ENCODE assay signal across 8 cellular contexts in the genomic region with DNA sequence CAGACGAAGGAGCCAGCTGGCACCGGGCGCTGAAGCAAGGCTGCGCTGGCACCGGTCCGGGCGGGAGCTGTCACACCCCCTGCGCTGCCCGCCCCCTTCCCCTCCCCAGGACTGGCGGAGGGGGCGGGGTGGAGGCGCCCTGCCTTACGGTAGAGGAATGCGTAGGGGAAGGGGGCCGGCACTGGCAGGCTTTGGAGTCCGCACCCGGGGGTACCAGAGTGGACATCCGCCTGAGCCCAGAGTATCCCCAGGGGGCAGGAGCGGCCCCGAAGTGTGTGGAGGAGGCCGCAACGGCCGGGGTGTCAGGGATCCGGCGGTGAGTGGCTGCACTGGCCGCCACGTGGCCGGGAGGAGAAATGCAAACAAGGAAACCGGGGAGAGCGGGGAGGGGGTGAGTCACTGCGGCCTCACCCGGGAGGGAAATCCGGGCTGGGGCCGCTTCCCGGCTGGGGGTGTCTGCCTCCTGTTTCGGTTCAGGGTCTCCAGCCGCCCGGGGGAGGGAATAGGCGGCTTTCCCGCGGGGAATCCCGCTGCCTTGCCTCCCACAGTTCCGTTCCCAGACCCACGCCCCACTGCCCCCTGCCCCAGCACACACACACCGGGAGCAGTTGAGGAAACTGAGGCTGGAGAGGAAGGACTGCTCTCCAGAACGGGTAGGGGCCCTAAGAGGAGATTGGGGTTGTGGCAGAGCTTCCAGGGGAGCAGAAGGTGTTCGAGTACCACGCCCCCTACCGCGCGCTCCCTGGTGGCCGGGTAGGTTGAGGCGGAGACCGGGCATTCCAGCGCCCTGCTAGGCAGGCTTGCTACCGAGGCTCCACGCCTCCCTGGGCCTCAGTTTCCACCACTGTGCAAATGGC. TPM values are rescaled to one million over a fixed set of nuclear protein-coding genes. Genes with fewer than 3 reads are reported as not detected.
A peak's percentile ranks its signal among the peaks of the same experiment; 100 is the strongest.
DNase-seq lines count a peak whose midpoint lies in the region; ATAC-seq and TF ChIP-seq lines count a peak whose summit lies in the region.

A gene with protein sequence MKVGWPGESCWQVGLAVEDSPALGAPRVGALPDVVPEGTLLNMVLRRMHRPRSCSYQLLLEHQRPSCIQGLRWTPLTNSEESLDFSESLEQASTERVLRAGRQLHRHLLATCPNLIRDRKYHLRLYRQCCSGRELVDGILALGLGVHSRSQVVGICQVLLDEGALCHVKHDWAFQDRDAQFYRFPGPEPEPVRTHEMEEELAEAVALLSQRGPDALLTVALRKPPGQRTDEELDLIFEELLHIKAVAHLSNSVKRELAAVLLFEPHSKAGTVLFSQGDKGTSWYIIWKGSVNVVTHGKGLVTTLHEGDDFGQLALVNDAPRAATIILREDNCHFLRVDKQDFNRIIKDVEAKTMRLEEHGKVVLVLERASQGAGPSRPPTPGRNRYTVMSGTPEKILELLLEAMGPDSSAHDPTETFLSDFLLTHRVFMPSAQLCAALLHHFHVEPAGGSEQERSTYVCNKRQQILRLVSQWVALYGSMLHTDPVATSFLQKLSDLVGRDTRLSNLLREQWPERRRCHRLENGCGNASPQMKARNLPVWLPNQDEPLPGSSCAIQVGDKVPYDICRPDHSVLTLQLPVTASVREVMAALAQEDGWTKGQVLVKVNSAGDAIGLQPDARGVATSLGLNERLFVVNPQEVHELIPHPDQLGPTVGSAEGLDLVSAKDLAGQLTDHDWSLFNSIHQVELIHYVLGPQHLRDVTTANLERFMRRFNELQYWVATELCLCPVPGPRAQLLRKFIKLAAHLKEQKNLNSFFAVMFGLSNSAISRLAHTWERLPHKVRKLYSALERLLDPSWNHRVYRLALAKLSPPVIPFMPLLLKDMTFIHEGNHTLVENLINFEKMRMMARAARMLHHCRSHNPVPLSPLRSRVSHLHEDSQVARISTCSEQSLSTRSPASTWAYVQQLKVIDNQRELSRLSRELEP (minus strand): TSS at position 47 of the 857 bp plus-strand sequence. CDS start 324 bp downstream, outside the sequence.

- ATAC-seq in GM21576 (IDR thresholded peaks at IDR 0.05; ENCODE audit: unreplicated experiment) (peak; percentile 36), heart left ventricle (peak; percentile 76 to 90 (median 88))

- 1 to 4% (median 1%) methylated on average over 11 to 57 of the region's 57 CpGs for WGBS in adrenal gland, 4 donors
- 2 to 8% (median 3%) methylated on average over 34 to 57 of the region's 57 CpGs for WGBS in heart left ventricle, 4 donors

- peak within 1 kb of the TSS; percentile 71 for H3K9ac ChIP-seq in Karpas-422 (ENCODE audit: low read length)

- H4K20me1 ChIP-seq in Karpas-422 (ENCODE audit: insufficient read depth, low read depth, low read length) = no peaks in the 10 kb centered on the region

- TF ChIP-seq POLR2A in adrenal gland (IDR thresholded peaks at IDR 0.05) = peak in 1 of 2 donors; percentile 12
- peak in 1 of 2 donors; percentile 7 for TF ChIP-seq POLR2A in heart left ventricle (IDR thresholded peaks at IDR 0.05)

- intact Hi-C loops in adrenal gland (cut with DNase I) (no loop called here), heart left ventricle (cut with DNase I) (loop anchor here in 5 of 10 donors (1.0 to 5.0 kb wide), 4 partner anchors 18 to 42 kb away; no protein-coding TSS in a partner anchor)

- H3K4me3 ChIP-seq in Karpas-422 (ENCODE audit: low read length) (peak within 1 kb of the TSS; percentile 70), adrenal gland (peak within 1 kb of the TSS; percentile 44 to 73 (median 52)), heart left ventricle (peak within 1 kb of the TSS; percentile 42 to 76 (median 64))

- no peak within 1 kb of the TSS for H3K27ac ChIP-seq in Karpas-422 (ENCODE audit: low read length)
- H3K27ac ChIP-seq in adrenal gland = peak within 1 kb of the TSS in 3 of 5 donors; percentile 31 to 83 (median 40)
- H3K27ac ChIP-seq in heart left ventricle = peak within 1 kb of the TSS; percentile 64 to 90 (median 82)

- TF ChIP-seq CTCF in adrenal gland (IDR thresholded peaks at IDR 0.05) (peak; percentile 13 to 57 (median 48)), heart left ventricle (IDR thresholded peaks at IDR 0.05) (peak; percentile 27 to 62 (median 50))

- H3K9me3 ChIP-seq in Karpas-422 (ENCODE audit: low read length) (no peaks in the 10 kb centered on the region), adrenal gland (replicated peaks in 1 of 3) (no peaks in the 10 kb centered on the region), heart left ventricle (no peaks in the 10 kb centered on the region)

- H3K79me2 ChIP-seq in Karpas-422 (ENCODE audit: low read length) = no peaks in the 10 kb centered on the region

- H2AFZ ChIP-seq in Karpas-422 (ENCODE audit: low read length) = peak within 1 kb of the TSS; percentile 96

- H3K4me2 ChIP-seq in Karpas-422 (ENCODE audit: low read depth, low read length, poor library complexity, severe bottlenecking) = peak within 1 kb of the TSS; percentile 86

- H3K36me3 ChIP-seq in Karpas-422 (ENCODE audit: insufficient read depth, low read length) (no peaks in the 10 kb centered on the region), adrenal gland (replicated peaks in 1 of 2) (no peaks in the 10 kb centered on the region), heart left ventricle (peaks cover 0 to 3% (median 0%) of the 10 kb centered on the region in 9 donors)

- H3K27me3 ChIP-seq in Karpas-422 (ENCODE audit: low read length) (no peaks in the 10 kb centered on the region), adrenal gland (no peaks in the 10 kb centered on the region), heart left ventricle (no peaks in the 10 kb centered on the region)

- no peaks in the 10 kb centered on the region for H3K9me2 ChIP-seq in Karpas-422 (replicated peaks; ENCODE audit: insufficient read depth, low read length)

- DNase-seq in DMS153 treated with DMSO at 0.1 percent for 48 hours (lab: John Stamatoyannopoulos, UW; ENCODE audit: unreplicated experiment) (peak; percentile 33), Karpas-422 (peak; percentile 86), SW 1271 (lab: John Stamatoyannopoulos, UW) (peak; percentile 28 to 73), adrenal gland (peak; percentile 86 to 93 (median 90)), heart left ventricle (peak; percentile 89 to 93 (median 91)), pons (ENCODE audit: low spot score) (peak; percentile 88), ureter (ENCODE audit: low spot score) (peak; percentile 91)

- H3K4me1 ChIP-seq in Karpas-422 (ENCODE audit: low read length) = peaks cover 38% of the 10 kb centered on the region
- peaks cover 10 to 23% of the 10 kb centered on the region in 2 donors for H3K4me1 ChIP-seq in adrenal gland (replicated peaks in 1 of 2)
- H3K4me1 ChIP-seq in heart left ventricle = peaks cover 4 to 70% (median 47%) of the 10 kb centered on the region in 12 donors

RNA-seq across cellular contexts. Expression of the gene that starts here (rescaled TPM):
- total RNA-seq in Karpas-422 (2014; rRNA removed; shearing (Covaris generic); ENCODE audit: low replicate concordance) = 4.4 and 11.9 TPM in 2 replicates
- total RNA-seq in adrenal gland = 10 to 100 TPM in 3 of 8 donors, 1 to 10 TPM in 5; 2.4 to 14.6 (median 9.3) TPM
- 10 to 100 TPM in 2 of 3 donors, 1 to 10 TPM in 1; 1.4 to 69.4 (median 43.8) TPM for polyA plus RNA-seq in adrenal gland
- 10 to 100 TPM; 14.5 to 47.8 (median 23.9) TPM for total RNA-seq in heart left ventricle
- 10 to 100 TPM; 18.6 to 62.1 TPM for polyA plus RNA-seq in heart left ventricle
- total RNA-seq in ureter = 83.4 TPM

Comparison
In these comparisons a context has a peak if more than half of its experiments do, and no peak if none do; other contexts are left out.
1. DNase-seq: peak in every context shown above with its lines; median percentile 91 in heart left ventricle; 91 in ureter; 90 in adrenal gland; 88 in pons; 86 in Karpas-422; 50 in SW 1271; 33 in DMS153 treated with DMSO at 0.1 percent for 48 hours.